19 cellular contexts compared by ENCODE assay signal in genomic region chr3:64900220-64900619, GRCh38.
"Had no signal": no experiment of that assay in that cellular context is flagged by ENCODE, and none has a peak within 500 bp of the region (broad histone marks: within the 10 kb centered on the region; RNA-seq: fewer than 3 reads in every experiment).

No MANE protein-coding gene starts in this region.

- H3K27me3 Mint-ChIP-seq: activated T-cell treated with anti-CD3 and anti-CD28 coated beads, Interleukin-2, amount 50 U/mL, for 24 hours; activated T-helper 17 cell treated with anti-CD3 and anti-CD28 coated beads, Interleukin-2, amount 50 U/mL, for 72 hours; central memory CD8-positive, alpha-beta T cell; naive B cell; stimulated activated naive CD8-positive, alpha-beta T cell treated with anti-CD3 and anti-CD28 coated beads, Interleukin-15, amount 100 ng/mL, for 72 hours had no signal

- H3K36me3 ChIP-seq: brain microvascular endothelial cell, suprapubic skin, tibial nerve had no signal

- DNase-seq: activated CD4-positive, alpha-beta T cell treated with anti-CD3 and anti-CD28 coated beads, Interleukin-2, amount 50 U/mL, for 4 hours; activated CD8-positive, alpha-beta memory T cell treated with anti-CD3 and anti-CD28 coated beads for 24 hours; activated CD8-positive, alpha-beta memory T cell treated with anti-CD3 and anti-CD28 coated beads, Interleukin-2, amount 50 U/mL, for 4 hours; activated T-cell treated with anti-CD3 and anti-CD28 coated beads, Interleukin-2, amount 50 U/mL, for 24 hours; aorta; brain microvascular endothelial cell; hippocampal formation; kidney glomerular epithelial cell; naive B cell; nucleus accumbens; stimulated activated CD4-positive, alpha-beta T cell treated with anti-CD3 and anti-CD28 coated beads, Interleukin-12 subunit alpha, Interleukin-12 subunit beta, amount 100 ng/mL, for 4 hours; stimulated activated naive CD8-positive, alpha-beta T cell treated with anti-CD3 and anti-CD28 coated beads, Interleukin-15, amount 100 ng/mL, for 72 hours; T-helper 9 cell had no signal

- H3K27me3 ChIP-seq: brain microvascular endothelial cell, suprapubic skin, tibial nerve had no signal

- ATAC-seq: activated naive CD4-positive, alpha-beta T cell treated with anti-CD3 and anti-CD28 coated beads, Interleukin-2, amount 50 U/mL, for 72 hours; activated T-helper 17 cell treated with anti-CD3 and anti-CD28 coated beads, Interleukin-2, amount 50 U/mL, for 72 hours; stimulated activated naive CD8-positive, alpha-beta T cell treated with anti-CD3 and anti-CD28 coated beads, Interleukin-15, amount 100 ng/mL, for 72 hours had no signal

- H3K27ac Mint-ChIP-seq: activated naive CD4-positive, alpha-beta T cell treated with anti-CD3 and anti-CD28 coated beads, Interleukin-2, amount 50 U/mL, for 72 hours; activated T-cell treated with anti-CD3 and anti-CD28 coated beads, Interleukin-2, amount 50 U/mL, for 24 hours; activated T-helper 17 cell treated with anti-CD3 and anti-CD28 coated beads, Interleukin-2, amount 50 U/mL, for 72 hours; naive B cell; stimulated activated naive CD8-positive, alpha-beta T cell treated with anti-CD3 and anti-CD28 coated beads, Interleukin-15, amount 100 ng/mL, for 72 hours had no signal

- H3K4me1 Mint-ChIP-seq: activated T-helper 17 cell treated with anti-CD3 and anti-CD28 coated beads, Interleukin-2, amount 50 U/mL, for 72 hours; central memory CD8-positive, alpha-beta T cell; naive B cell; stimulated activated naive CD8-positive, alpha-beta T cell treated with anti-CD3 and anti-CD28 coated beads, Interleukin-15, amount 100 ng/mL, for 72 hours had no signal

- H3K27ac ChIP-seq: brain microvascular endothelial cell, epithelial cell of prostate, suprapubic skin had no signal

- H3K9me3 ChIP-seq: suprapubic skin, tibial nerve had no signal

- H3K4me3 ChIP-seq: suprapubic skin, tibial nerve had no signal

- H3K4me3 Mint-ChIP-seq: activated T-cell treated with anti-CD3 and anti-CD28 coated beads, Interleukin-2, amount 50 U/mL, for 24 hours; activated T-helper 17 cell treated with anti-CD3 and anti-CD28 coated beads, Interleukin-2, amount 50 U/mL, for 72 hours; central memory CD8-positive, alpha-beta T cell; naive B cell; stimulated activated naive CD8-positive, alpha-beta T cell treated with anti-CD3 and anti-CD28 coated beads, Interleukin-15, amount 100 ng/mL, for 72 hours had no signal

- H3K36me3 Mint-ChIP-seq: activated naive CD4-positive, alpha-beta T cell treated with anti-CD3 and anti-CD28 coated beads, Interleukin-2, amount 50 U/mL, for 72 hours; naive B cell had no signal
